ENCODE assay signal across 27 cellular contexts in genomic region chr15:57915827-57916531, GRCh38.
A peak's percentile ranks its signal among the peaks of the same experiment; 100 is the strongest.
DNase-seq lines count a peak whose midpoint lies in the region; ATAC-seq, FAIRE-seq and TF ChIP-seq lines count a peak whose summit lies in the region.
"Had no signal": no experiment of that assay in that cellular context is flagged by ENCODE, and none has a peak within 500 bp of the region (broad histone marks: within the 10 kb centered on the region; RNA-seq: fewer than 3 reads in every experiment).

No MANE protein-coding gene starts in this region.

- CTCF ChIA-PET in WTC11 (lab: Charles Lee) = no interaction called here

- no peaks in the 10 kb centered on the region for H3K36me3 Mint-ChIP-seq in WTC11
- H3K36me3 Mint-ChIP-seq in T-helper 17 cell (ENCODE audit: low read depth) = peaks cover 2% of the 10 kb centered on the region
- H3K36me3 Mint-ChIP-seq: CD4-positive, alpha-beta memory T cell had no signal

- 60 to 67% (median 65%) methylated on average over 15 of the region's 15 CpGs for WGBS in ovary, 3 donors

- no peak overlapping the region for H3K27ac ChIP-seq in kidney (ENCODE audit: low read depth in 2 of 2, low read length in 2 of 2)
- H3K27ac ChIP-seq in ovary = peak overlapping the region in 1 of 2 donors; percentile 53
- H3K27ac ChIP-seq in coronary artery = no peak overlapping the region
- H3K27ac ChIP-seq: A549, BLaER1, HL-60 had no signal

- H3K9me3 ChIP-seq in Loucy (ENCODE audit: insufficient read depth, low read depth, low read length) = no peaks in the 10 kb centered on the region
- no peaks in the 10 kb centered on the region for H3K9me3 ChIP-seq in kidney (ENCODE audit: control insufficient read depth in 1 of 2, low read length in 2 of 2)
- H3K9me3 ChIP-seq in ovary = no peaks in the 10 kb centered on the region
- no peaks in the 10 kb centered on the region for H3K9me3 ChIP-seq in T-helper 17 cell (ENCODE audit: control insufficient read depth, low read length, poor library complexity, severe bottlenecking)
- H3K9me3 ChIP-seq: A549, BLaER1 had no signal

- H3K27me3 ChIP-seq in Loucy (ENCODE audit: insufficient read depth, low read length, poor library complexity, severe bottlenecking) (no peaks in the 10 kb centered on the region), ovary (no peaks in the 10 kb centered on the region)
- H3K27me3 ChIP-seq: BLaER1 had no signal

- TF ChIP-seq CTCF in Loucy (conservative IDR thresholded peaks at IDR 0.05; ENCODE audit: low read length) = no peak
- TF ChIP-seq CTCF in WTC11 (IDR thresholded peaks at IDR 0.05) = no peak
- TF ChIP-seq CTCF in kidney (IDR thresholded peaks at IDR 0.05; ENCODE audit: borderline replicate concordance, extremely low read depth, insufficient read depth) = no peak
- TF ChIP-seq CTCF in ovary (IDR thresholded peaks at IDR 0.05) = no peak
- TF ChIP-seq CTCF in coronary artery (IDR thresholded peaks at IDR 0.05) = no peak

- H3K27ac Mint-ChIP-seq in WTC11 = 0 out of 2 replicates have a peak overlapping the region, but pooled peaks have one; percentile 38
- H3K27ac Mint-ChIP-seq in T-helper 17 cell = no peak overlapping the region
- H3K27ac Mint-ChIP-seq: CD4-positive, alpha-beta memory T cell had no signal

- H3K4me1 ChIP-seq in Loucy (ENCODE audit: insufficient read depth, low read length, poor library complexity, severe bottlenecking) = peaks cover 27% of the 10 kb centered on the region
- H3K4me1 ChIP-seq in kidney (ENCODE audit: control insufficient read depth in 1 of 2, insufficient read depth in 1 of 2, low read depth in 1 of 2, low read length in 2 of 2) = peaks cover 0 to 7% of the 10 kb centered on the region in 2 donors
- H3K4me1 ChIP-seq in ovary (ENCODE audit: insufficient read depth) = peaks cover 23% of the 10 kb centered on the region

- H3K36me3 ChIP-seq in Loucy (ENCODE audit: insufficient read depth, low read length) = no peaks in the 10 kb centered on the region
- H3K36me3 ChIP-seq in kidney (ENCODE audit: control insufficient read depth in 1 of 2, insufficient read depth in 2 of 2, low read length in 2 of 2) = no peaks in the 10 kb centered on the region
- no peaks in the 10 kb centered on the region for H3K36me3 ChIP-seq in ovary
- H3K36me3 ChIP-seq: BLaER1 had no signal

- POLR2A ChIA-PET in WTC11 (lab: Charles Lee) = no interaction called here

- no peaks in the 10 kb centered on the region for H3K9me3 Mint-ChIP-seq in WTC11

- intact Hi-C loops in kidney (cut with DNase I) (no loop called here), ovary (cut with DNase I) (no loop called here)

- ATAC-seq in WTC11 (no peak), T-helper 17 cell (no peak)
- ATAC-seq: A549, GM12878, HCT116, PC-3 had no signal

- DNase-seq in WTC11 (ENCODE audit: low spot score) = no peak
- DNase-seq in kidney = peak; percentile 74
- peak in 4 of 5 donors; percentile 27 to 72 (median 50) for DNase-seq in ovary
- DNase-seq in coronary artery (ENCODE audit: low spot score) = no peak
- DNase-seq in T-helper 17 cell = no peak
- DNase-seq in GM19238 (ENCODE audit: insufficient read length, low spot score) = no peak
- DNase-seq in cortex of kidney (lab: John Stamatoyannopoulos, UW) = no peak
- DNase-seq: Calu3; CD4-positive, alpha-beta memory T cell; EL; GOT3; IMR-90; Kasumi-1; MM.1S; NCI-H1105; NCI-H1694 treated with DMSO at 0.1 percent for 48 hours; NCI-H345; NCI-H524 treated with DMSO at 0.1 percent for 48 hours; PC-3; RPMI8226 had no signal

- no peak overlapping the region for H2AFZ ChIP-seq in Loucy (ENCODE audit: low read length)

- H3K79me2 ChIP-seq in Loucy (ENCODE audit: insufficient read depth, low read length) = no peaks in the 10 kb centered on the region

- H3K4me3 Mint-ChIP-seq in WTC11 (no peak overlapping the region), T-helper 17 cell (no peak overlapping the region)

- H3K9ac ChIP-seq in Loucy (ENCODE audit: low read depth, low read length, poor library complexity, severe bottlenecking) (peak overlapping the region; percentile 46), kidney (ENCODE audit: low read length in 2 of 2) (no peak overlapping the region)
- H3K9ac ChIP-seq: BLaER1 had no signal

- no peak overlapping the region for H3K4me3 ChIP-seq in Loucy (ENCODE audit: low read length, poor library complexity, severe bottlenecking)
- no peak overlapping the region for H3K4me3 ChIP-seq in kidney (ENCODE audit: low read length in 2 of 2)
- no peak overlapping the region for H3K4me3 ChIP-seq in ovary
- no peak overlapping the region for H3K4me3 ChIP-seq in coronary artery
- H3K4me3 ChIP-seq: A549, BLaER1, GM12878 had no signal

- H3F3A ChIP-seq in Loucy (ENCODE audit: low read depth) = peaks cover 7% of the 10 kb centered on the region; the same call in 1 of the 2 replicates

- no peak for TF ChIP-seq EP300 in ovary (IDR thresholded peaks at IDR 0.05)

- no peaks in the 10 kb centered on the region for H4K20me1 ChIP-seq in Loucy (ENCODE audit: insufficient read depth, low read length, poor library complexity, severe bottlenecking)
- H4K20me1 ChIP-seq: BLaER1 had no signal

- peak overlapping the region; percentile 65 for H3K4me2 ChIP-seq in Loucy (ENCODE audit: low read depth, low read length, poor library complexity, severe bottlenecking)
- H3K4me2 ChIP-seq: A549, BLaER1 had no signal

- H3K4me1 Mint-ChIP-seq in WTC11 (no peaks in the 10 kb centered on the region), T-helper 17 cell (no peaks in the 10 kb centered on the region)
- H3K4me1 Mint-ChIP-seq: CD4-positive, alpha-beta memory T cell had no signal

- H3K9me2 ChIP-seq in Loucy (replicated peaks; ENCODE audit: low read depth, low read length) = no peaks in the 10 kb centered on the region

- FAIRE-seq in kidney (lab: Jason Lieb, UNC) = no peak
- FAIRE-seq: A549, GM12878, GM19239 had no signal

- H3K27me3 Mint-ChIP-seq in WTC11 (ENCODE audit: low read depth) = no peaks in the 10 kb centered on the region; the same call in 1 of the 2 replicates
- H3K27me3 Mint-ChIP-seq in T-helper 17 cell = peaks cover 42% of the 10 kb centered on the region

- TF ChIP-seq POLR2A in ovary (IDR thresholded peaks at IDR 0.05) = no peak

TF ChIP-seq in WTC11, 78 proteins besides CTCF, POLR2A, EP300 and RAD21:
- no peak for TF ChIP-seq NR1H2 (CRISPR knock-in tag; IDR thresholded peaks at IDR 0.05)
- no peak for TF ChIP-seq ETV6 (CRISPR knock-in tag; IDR thresholded peaks at IDR 0.05)
- TF ChIP-seq ATF2 (CRISPR knock-in tag; IDR thresholded peaks at IDR 0.05; ENCODE audit: borderline replicate concordance, low read depth) = no peak
- no peak for TF ChIP-seq OVOL2 (CRISPR knock-in tag; IDR thresholded peaks at IDR 0.05; ENCODE audit: borderline replicate concordance)
- TF ChIP-seq ATF6 (CRISPR knock-in tag; IDR thresholded peaks at IDR 0.05) = no peak
- TF ChIP-seq CREM (CRISPR knock-in tag; IDR thresholded peaks at IDR 0.05) = no peak
- no peak for TF ChIP-seq CBFB (CRISPR knock-in tag; IDR thresholded peaks at IDR 0.05; ENCODE audit: low read depth)
- TF ChIP-seq E2F5 (CRISPR knock-in tag; IDR thresholded peaks at IDR 0.05) = no peak
TF ChIP-seq in WTC11: peak in this region for 0.

Comparison
In these comparisons a context has a peak if more than half of its experiments do, and no peak if none do; other contexts are left out.
1. DNase-seq: peak in kidney (single experiment) and ovary (4 of 5); none in WTC11 (single experiment), coronary artery (single experiment), T-helper 17 cell (0 of 3), GM19238 (single experiment) and cortex of kidney (single experiment).